Comparison of ENCODE assay signal across 23 cellular contexts in genomic region chr1:245641384-245641783, GRCh38.
A peak's percentile ranks its signal among the peaks of the same experiment; 100 is the strongest.
DNase-seq lines count a peak whose midpoint lies in the region; ATAC-seq, FAIRE-seq and TF ChIP-seq lines count a peak whose summit lies in the region.
"Had no signal": no experiment of that assay in that cellular context is flagged by ENCODE, and none has a peak within 500 bp of the region (broad histone marks: within the 10 kb centered on the region; RNA-seq: fewer than 3 reads in every experiment).

No MANE protein-coding gene starts in this region.

- H3K9me3 ChIP-seq in HepG2 (ENCODE audit: low read length) (peaks cover 19% of the 10 kb centered on the region), right lobe of liver (peaks cover 0 to 4% (median 1%) of the 10 kb centered on the region in 4 donors), GM12878 (replicated peaks; ENCODE audit: control insufficient read depth, insufficient read depth, low read length) (peaks cover 9% of the 10 kb centered on the region)

- CTCF ChIA-PET in HepG2 (lab: Yijun Ruan, JAX; ENCODE audit: low intra/inter-chr PET ratio, low total read pairs) (no interaction called here), GM12878 (lab: Yijun Ruan, JAX) (no interaction called here)

- in situ Hi-C loops in HepG2 (cut with HindIII; ENCODE audit: extremely low pct_ligation_motif_present, low pct_unique_long_range_greater_than_20kb) (no loop called here), GM12878 (cut with MboI) (no loop called here)

- SMC1A ChIA-PET in GM12878 (lab: Charles Lee; ENCODE audit: uncharacterized antibody, unreplicated experiment): interaction anchor here (0.9 kb wide), 2 partner anchors 12 to 13 kb away, joined by 3 to 5 read pairs; no protein-coding TSS in a partner anchor

- TF ChIP-seq POLR2A in HepG2 (IDR thresholded peaks at IDR 0.05; ENCODE audit: insufficient read depth in 1 of 2, low read depth in 2 of 2, low read length in 2 of 2) (no peak), right lobe of liver (IDR thresholded peaks at IDR 0.05) (no peak), GM12878 (IDR thresholded peaks at IDR 0.05; ENCODE audit: low read depth, low read length) (no peak)

- 70% methylated on average over 1 of the region's 1 CpG for WGBS in HepG2 (ENCODE audit: low lambda C conversion rate)
- WGBS in right lobe of liver (ENCODE audit: insufficient coverage, low coverage, low lambda C conversion rate, missing lambda C conversion rate): 100% methylated on average over 1 of the region's 1 CpG
- 43% methylated on average over 1 of the region's 1 CpG for WGBS in GM12878 (ENCODE audit: insufficient coverage, insufficient replicate concordance, low lambda C conversion rate, missing lambda C conversion rate)

- RAD21 ChIA-PET in GM12878 (lab: Charles Lee; ENCODE audit: unreplicated experiment): no interaction called here

- TF ChIP-seq EP300 in HepG2 (IDR thresholded peaks at IDR 0.05; ENCODE audit: low read depth in 2 of 2, low read length in 2 of 2) (no peak), HepG2 (CRISPR knock-in tag; IDR thresholded peaks at IDR 0.05; ENCODE audit: borderline replicate concordance) (no peak), GM12878 (IDR thresholded peaks at IDR 0.05; ENCODE audit: borderline replicate concordance in 1 of 2, control insufficient read depth in 1 of 2, low read depth in 2 of 2, low read length in 2 of 2) (no peak)

- H3K79me2 ChIP-seq in HepG2 (ENCODE audit: insufficient read depth, low read length): no peaks in the 10 kb centered on the region
- peaks cover 2% of the 10 kb centered on the region; the same call in 1 of the 2 replicates for H3K79me2 ChIP-seq in GM12878 (ENCODE audit: control insufficient read depth, insufficient read depth, low read length)

- H3K27ac ChIP-seq in HepG2 (ENCODE audit: extremely low read length, insufficient read depth, low read length) (no peak overlapping the region), right lobe of liver (no peak overlapping the region), GM12878 (ENCODE audit: control insufficient read depth, insufficient read depth) (no peak overlapping the region)
- H3K27ac ChIP-seq: 22Rv1, BLaER1, C4-2B had no signal

- no peaks in the 10 kb centered on the region for H3K36me3 ChIP-seq in HepG2 (replicated peaks in 1 of 2; ENCODE audit: control insufficient read depth in 1 of 2, insufficient read depth in 2 of 2, low read length in 2 of 2)
- H3K36me3 ChIP-seq in right lobe of liver: no peaks in the 10 kb centered on the region
- no peaks in the 10 kb centered on the region for H3K36me3 ChIP-seq in GM12878 (ENCODE audit: control insufficient read depth in 2 of 2, insufficient read depth in 2 of 2, low read length in 1 of 2)
- H3K36me3 ChIP-seq: BLaER1 had no signal

- TF ChIP-seq RAD21 in HepG2 (CRISPR knock-in tag; IDR thresholded peaks at IDR 0.05): no peak
- no peak for TF ChIP-seq RAD21 in GM12878 (IDR thresholded peaks at IDR 0.05; ENCODE audit: insufficient read depth, low read depth, low read length)

- no peak overlapping the region for H3K9ac ChIP-seq in HepG2 (ENCODE audit: insufficient read depth, low read depth, low read length)
- no peak overlapping the region for H3K9ac ChIP-seq in GM12878 (ENCODE audit: control insufficient read depth, insufficient read depth, low read length)
- H3K9ac ChIP-seq: BLaER1 had no signal

- DNase-seq in HepG2 (ENCODE audit: low spot score) (no peak), right lobe of liver (no peak), GM12878 (ENCODE audit: low read depth, low spot score) (no peak), activated gamma-delta T cell treated with Interleukin-2 at 50 U/mL for 16 hours (no peak), RKO (ENCODE audit: low spot score) (no peak)
- DNase-seq: Caco-2; CD4-positive, CD25-positive, alpha-beta regulatory T cell; CD8-positive, alpha-beta T cell; DMS 273 treated with DMSO at 0.1 percent for 48 hours; DMS79; EL; GDM1; H9; HFFc6 had no signal

- H2AFZ ChIP-seq in HepG2 (ENCODE audit: low read length) (no peak overlapping the region), GM12878 (ENCODE audit: control insufficient read depth, low read depth, low read length) (no peak overlapping the region)
- H2AFZ ChIP-seq: GM23338 had no signal

- BruUV-seq in HepG2 (replicated peaks; lab: Mats Ljungman, UMichigan): no TSS peak
- BruUV-seq in GM12878 (replicated peaks; lab: Mats Ljungman, UMichigan): no TSS peak

- H3K4me2 ChIP-seq in HepG2 (ENCODE audit: low read depth, low read length): no peak overlapping the region
- no peak overlapping the region for H3K4me2 ChIP-seq in GM12878 (ENCODE audit: control insufficient read depth, insufficient read depth)
- H3K4me2 ChIP-seq: BLaER1, GM23338 had no signal

- ATAC-seq in HepG2: no peak
- no peak for ATAC-seq in right lobe of liver
- ATAC-seq in GM12878: no peak
- ATAC-seq: CD8-positive, alpha-beta T cell; GM23338; HCT116 had no signal

- no peaks in the 10 kb centered on the region for H3K4me1 ChIP-seq in HepG2 (ENCODE audit: insufficient read depth, low read length)
- no peaks in the 10 kb centered on the region for H3K4me1 ChIP-seq in right lobe of liver
- peaks cover 13% of the 10 kb centered on the region for H3K4me1 ChIP-seq in GM12878 (ENCODE audit: control insufficient read depth, insufficient read depth, low read length)
- H3K4me1 ChIP-seq: BLaER1, Caco-2 had no signal

- intact Hi-C loops in HepG2 (cut with micrococcal nuclease; ENCODE audit: unreplicated experiment): no loop called here
- intact Hi-C loops in right lobe of liver (cut with DNase I): no loop called here
- intact Hi-C loops in GM12878 (cut with micrococcal nuclease; ENCODE audit: unreplicated experiment): loop anchor here (10.0 kb wide), 2 partner anchors 363 to 693 kb away; no protein-coding TSS in a partner anchor

- no peak for TF ChIP-seq CTCF in HepG2 (CRISPR knock-in tag; IDR thresholded peaks at IDR 0.05)
- TF ChIP-seq CTCF in right lobe of liver (IDR thresholded peaks at IDR 0.05): no peak
- TF ChIP-seq CTCF in GM12878 (IDR thresholded peaks at IDR 0.05 in 2 of 3, conservative IDR thresholded peaks at IDR 0.05 in 1 of 3; ENCODE audit: control insufficient read depth in 2 of 3, extremely low read depth in 1 of 3, insufficient read depth in 1 of 3, low read depth in 3 of 3, low read length in 3 of 3): no peak

- no peak for FAIRE-seq in HepG2 (lab: Jason Lieb, UNC)
- no peak for FAIRE-seq in GM12878 (lab: Jason Lieb, UNC)
- FAIRE-seq in islet of Langerhans (lab: Jason Lieb, UNC): peak; percentile 30
- FAIRE-seq: A204.1, D721Med, GM12891 had no signal

- H3K4me3 ChIP-seq in HepG2 (replicated peaks in 1 of 3; ENCODE audit: insufficient read depth in 1 of 3, low read depth in 2 of 3, low read length in 3 of 3): no peak overlapping the region
- H3K4me3 ChIP-seq in right lobe of liver: no peak overlapping the region
- H3K4me3 ChIP-seq in GM12878: no peak overlapping the region
- H3K4me3 ChIP-seq: BLaER1, GM23338 had no signal

- no peaks in the 10 kb centered on the region for H3K27me3 ChIP-seq in HepG2 (ENCODE audit: control insufficient read depth in 1 of 2, insufficient read depth in 2 of 2, low read length in 2 of 2)
- no peaks in the 10 kb centered on the region for H3K27me3 ChIP-seq in right lobe of liver
- H3K27me3 ChIP-seq in GM12878 (replicated peaks in 1 of 2; ENCODE audit: control insufficient read depth in 2 of 2, insufficient read depth in 2 of 2, low read length in 1 of 2): no peaks in the 10 kb centered on the region
- H3K27me3 ChIP-seq: BLaER1 had no signal

- H4K20me1 ChIP-seq in HepG2 (ENCODE audit: insufficient read depth, low read length) (no peaks in the 10 kb centered on the region), GM12878 (ENCODE audit: control insufficient read depth, insufficient read depth) (no peaks in the 10 kb centered on the region)
- H4K20me1 ChIP-seq: BLaER1 had no signal

- POLR2A ChIA-PET in HepG2 (lab: Yijun Ruan, JAX) (no interaction called here), GM12878 (lab: Charles Lee) (no interaction called here)

TF ChIP-seq in HepG2, 621 proteins besides CTCF, POLR2A, EP300 and RAD21:
- TF ChIP-seq ZNF160 (CRISPR knock-in tag; IDR thresholded peaks at IDR 0.05) (peak; percentile 88; the same call in 1 of the 2 replicates), ZNF850 (CRISPR knock-in tag; conservative IDR thresholded peaks at IDR 0.05) (no peak), ZNF740 (CRISPR knock-in tag; IDR thresholded peaks at IDR 0.05) (no peak)

TF ChIP-seq in GM12878, 131 proteins besides CTCF, POLR2A, EP300 and RAD21:
- TF ChIP-seq FOS (IDR thresholded peaks at IDR 0.05; ENCODE audit: borderline replicate concordance, extremely low read depth, insufficient read length) (no peak), EGR1 (IDR thresholded peaks at IDR 0.05; ENCODE audit: borderline replicate concordance in 1 of 2, low read depth in 2 of 2, low read length in 2 of 2) (no peak), SIN3A (IDR thresholded peaks at IDR 0.05; ENCODE audit: low read depth, low read length) (no peak), CBX5 (IDR thresholded peaks at IDR 0.05; ENCODE audit: low read depth) (peak; percentile 75; the same call in 1 of the 2 replicates), ZBTB4 (CRISPR knock-in tag; IDR thresholded peaks at IDR 0.05) (no peak), ZNF24 (IDR thresholded peaks at IDR 0.05) (no peak), NFYA (IDR thresholded peaks at IDR 0.05; ENCODE audit: borderline replicate concordance, low read depth, low read length) (no peak), SP1 (IDR thresholded peaks at IDR 0.05; ENCODE audit: low read depth, low read length) (no peak)

Comparison
In these comparisons a context has a peak if more than half of its experiments do, and no peak if none do; other contexts are left out.
1. Of the 75 proteins assayed by ChIP-seq in both HepG2 and GM12878: peak only in HepG2: none; only in GM12878: CBX5; in both: none; in neither: 74.